ENCODE assay signal across 18 cellular contexts in the genomic region with DNA sequence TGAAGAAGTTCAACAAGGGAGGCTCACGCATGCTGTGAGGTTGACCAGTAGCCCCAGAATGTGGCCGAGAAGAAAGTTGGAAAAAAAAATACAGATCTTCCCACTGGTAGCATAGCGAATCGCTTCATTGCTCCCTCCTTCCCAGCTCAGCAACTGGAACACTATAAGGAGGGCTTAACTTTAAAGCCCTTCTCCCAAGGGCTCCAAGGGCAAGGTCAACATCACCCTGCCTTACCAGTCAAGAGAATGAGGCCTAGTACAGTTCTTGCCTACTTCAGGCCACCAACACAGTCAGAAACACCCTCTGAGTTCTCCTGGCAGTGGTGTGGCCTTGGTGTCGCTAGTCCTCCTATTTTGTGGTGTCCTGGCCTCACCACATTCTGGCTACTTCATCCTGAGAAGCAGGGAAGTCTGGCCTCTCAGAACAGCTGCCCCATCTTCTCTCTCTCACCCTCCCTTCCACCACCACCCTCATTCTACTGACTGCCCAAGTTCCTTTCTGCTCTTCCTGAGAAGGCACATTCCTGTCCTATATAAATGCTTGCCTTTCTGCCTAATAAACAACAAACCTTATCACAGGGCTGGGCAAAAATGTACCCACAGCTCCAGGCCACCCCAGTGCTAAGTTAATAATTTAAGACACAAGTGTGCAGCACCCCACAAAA. TPM values are rescaled to one million over a fixed set of nuclear protein-coding genes. Genes with fewer than 3 reads are reported as not detected.
DNase-seq lines count a peak whose midpoint lies in the region; ATAC-seq and TF ChIP-seq lines count a peak whose summit lies in the region.
"Had no signal": no experiment of that assay in that cellular context is flagged by ENCODE, and none has a peak within 500 bp of the region (broad histone marks: within the 10 kb centered on the region; RNA-seq: fewer than 3 reads in every experiment).

No MANE protein-coding gene starts in this region.

- CTCF ChIA-PET in activated CD8-positive, alpha-beta memory T cell treated with anti-CD3 and anti-CD28 coated beads, Interleukin-2, amount 10 ng/mL, durations not matched to agents 7 days and 5 days (lab: Charles Lee), result no interaction called here

- H3K27ac Mint-ChIP-seq in HFFc6, result peak overlapping the region; percentile 80; the same call in 1 of the 2 replicates
- H3K27ac Mint-ChIP-seq in stimulated activated memory B cell treated with anti-CD40 and anti-IgM and Interleukin-4, amounts not matched to agents 10 μg/mL and 1 μg/mL and 100 μg/mL, for 72 hours, result peak overlapping the region; percentile 76
- H3K27ac Mint-ChIP-seq in activated CD8-positive, alpha-beta memory T cell treated with anti-CD3 and anti-CD28 coated beads, Interleukin-2, amount 10 ng/mL, durations not matched to agents 7 days and 5 days, result no peak overlapping the region
- H3K27ac Mint-ChIP-seq in stimulated activated naive B cell treated with anti-CD40 and anti-IgM and Interleukin-4, amounts not matched to agents 10 μg/mL and 1 μg/mL and 100 μg/mL, for 72 hours, result no peak overlapping the region
- H3K27ac Mint-ChIP-seq: activated T-helper 2 cell treated with anti-CD3 and anti-CD28 coated beads, Interferon-gamma antibody, Interleukin-2, Interleukin-4, amounts not matched to agents 10 μg/mL and 5 μg/mL and 100 μg/mL, durations not matched to agents 14 hours and 24 hours and 36 hours had no signal

- WGBS in mesenchymal stem cell, result 94% methylated on average over 5 of the region's 5 CpGs

- no peak overlapping the region for H2AFZ ChIP-seq in mesenchymal stem cell (ENCODE audit: low read depth, low read length)
- H2AFZ ChIP-seq: GM23248 had no signal

- H3K4me3 Mint-ChIP-seq in HFFc6, result no peak overlapping the region
- no peak overlapping the region for H3K4me3 Mint-ChIP-seq in stimulated activated memory B cell treated with anti-CD40 and anti-IgM and Interleukin-4, amounts not matched to agents 10 μg/mL and 1 μg/mL and 100 μg/mL, for 72 hours
- H3K4me3 Mint-ChIP-seq in activated CD8-positive, alpha-beta memory T cell treated with anti-CD3 and anti-CD28 coated beads, Interleukin-2, amount 10 ng/mL, durations not matched to agents 7 days and 5 days, result no peak overlapping the region
- H3K4me3 Mint-ChIP-seq in stimulated activated naive B cell treated with anti-CD40 and anti-IgM and Interleukin-4, amounts not matched to agents 10 μg/mL and 1 μg/mL and 100 μg/mL, for 72 hours, result no peak overlapping the region

- H3K18ac ChIP-seq in mesenchymal stem cell (ENCODE audit: low read depth in 1 of 2, low read length in 2 of 2), result peak overlapping the region in 1 of 2 experiments; percentile 73

- H3K27ac ChIP-seq in ascending aorta, result peak overlapping the region; percentile 2 to 37
- peak overlapping the region; percentile 66 for H3K27ac ChIP-seq in mesenchymal stem cell (ENCODE audit: low read length, poor library complexity, severe bottlenecking)
- H3K27ac ChIP-seq: esophagus squamous epithelium, GM23248, suprapubic skin had no signal

- peak overlapping the region in 1 of 2 experiments; percentile 30 for H3K14ac ChIP-seq in mesenchymal stem cell (ENCODE audit: low read length in 2 of 2)

- no peak overlapping the region for H3K4me2 ChIP-seq in mesenchymal stem cell (ENCODE audit: low read length, poor library complexity, severe bottlenecking)

- no peaks in the 10 kb centered on the region for H3K9me3 Mint-ChIP-seq in HFFc6
- H3K9me3 Mint-ChIP-seq in stimulated activated memory B cell treated with anti-CD40 and anti-IgM and Interleukin-4, amounts not matched to agents 10 μg/mL and 1 μg/mL and 100 μg/mL, for 72 hours, result no peaks in the 10 kb centered on the region
- H3K9me3 Mint-ChIP-seq in activated CD8-positive, alpha-beta memory T cell treated with anti-CD3 and anti-CD28 coated beads, Interleukin-2, amount 10 ng/mL, durations not matched to agents 7 days and 5 days (ENCODE audit: low read depth), result no peaks in the 10 kb centered on the region
- H3K9me3 Mint-ChIP-seq in stimulated activated naive B cell treated with anti-CD40 and anti-IgM and Interleukin-4, amounts not matched to agents 10 μg/mL and 1 μg/mL and 100 μg/mL, for 72 hours, result no peaks in the 10 kb centered on the region
- H3K9me3 Mint-ChIP-seq: activated T-helper 2 cell treated with anti-CD3 and anti-CD28 coated beads, Interferon-gamma antibody, Interleukin-2, Interleukin-4, amounts not matched to agents 10 μg/mL and 5 μg/mL and 100 μg/mL, durations not matched to agents 14 hours and 24 hours and 36 hours had no signal

- intact Hi-C loops in ascending aorta (cut with DNase I), result no loop called here

- no peak overlapping the region for H2BK15ac ChIP-seq in mesenchymal stem cell (ENCODE audit: low read depth, poor library complexity, severe bottlenecking)

- no peak overlapping the region for H3K9ac ChIP-seq in mesenchymal stem cell (ENCODE audit: low read length)
- H3K9ac ChIP-seq: GM23248 had no signal

- H3K36me3 Mint-ChIP-seq in HFFc6 (ENCODE audit: low read depth), result no peaks in the 10 kb centered on the region
- no peaks in the 10 kb centered on the region for H3K36me3 Mint-ChIP-seq in stimulated activated memory B cell treated with anti-CD40 and anti-IgM and Interleukin-4, amounts not matched to agents 10 μg/mL and 1 μg/mL and 100 μg/mL, for 72 hours
- H3K36me3 Mint-ChIP-seq in activated CD8-positive, alpha-beta memory T cell treated with anti-CD3 and anti-CD28 coated beads, Interleukin-2, amount 10 ng/mL, durations not matched to agents 7 days and 5 days, result no peaks in the 10 kb centered on the region
- peaks cover 2 to 4% of the 10 kb centered on the region in 2 donors for H3K36me3 Mint-ChIP-seq in stimulated activated naive B cell treated with anti-CD40 and anti-IgM and Interleukin-4, amounts not matched to agents 10 μg/mL and 1 μg/mL and 100 μg/mL, for 72 hours

- H3K4me3 ChIP-seq in ascending aorta (no peak overlapping the region), mesenchymal stem cell (ENCODE audit: insufficient read depth in 1 of 2, low read depth in 1 of 2, low read length in 2 of 2) (no peak overlapping the region)
- H3K4me3 ChIP-seq: BLaER1 treated with 17β-estradiol and CSF1 and Interleukin-3, amounts not matched to agents 10 nM and 100 nM; esophagus squamous epithelium; GM23248; suprapubic skin had no signal

- H3K9me3 ChIP-seq in ascending aorta, result no peaks in the 10 kb centered on the region
- H3K9me3 ChIP-seq in mesenchymal stem cell (ENCODE audit: control insufficient read depth, low read length), result no peaks in the 10 kb centered on the region
- H3K9me3 ChIP-seq: esophagus squamous epithelium, suprapubic skin had no signal

- H3K23ac ChIP-seq in mesenchymal stem cell (ENCODE audit: low read length in 2 of 2), result no peak overlapping the region

- no peak for ATAC-seq in stimulated activated memory B cell treated with anti-CD40 and anti-IgM and Interleukin-4, amounts not matched to agents 10 μg/mL and 1 μg/mL and 100 μg/mL, for 72 hours
- ATAC-seq in stimulated activated naive CD8-positive, alpha-beta T cell treated with anti-CD3 and anti-CD28 coated beads, Interleukin-15, Interleukin-2, amounts not matched to agents 100 U/mL and 50 U/mL, for 24 hours, result no peak
- no peak for ATAC-seq in activated CD8-positive, alpha-beta memory T cell treated with anti-CD3 and anti-CD28 coated beads, Interleukin-2, amount 10 ng/mL, durations not matched to agents 7 days and 5 days
- no peak for ATAC-seq in HG03457 (IDR thresholded peaks at IDR 0.05; ENCODE audit: unreplicated experiment)
- no peak for ATAC-seq in stimulated activated naive B cell treated with anti-CD40 and anti-IgM and Interleukin-4, amounts not matched to agents 10 μg/mL and 1 μg/mL and 100 μg/mL, for 72 hours (replicated peaks)

- H2BK5ac ChIP-seq in mesenchymal stem cell (ENCODE audit: low read depth, low read length, poor library complexity, severe bottlenecking), result no peak overlapping the region

- H2AK5ac ChIP-seq in mesenchymal stem cell (ENCODE audit: low read length, severe bottlenecking), result peak overlapping the region; percentile 8

- TF ChIP-seq CTCF in HFFc6 (IDR thresholded peaks at IDR 0.05) (no peak), ascending aorta (IDR thresholded peaks at IDR 0.05) (no peak)

- no peak overlapping the region for H4K91ac ChIP-seq in mesenchymal stem cell (ENCODE audit: low read length)

- DNase-seq in HFFc6 (peak; percentile 11), ascending aorta (ENCODE audit: low spot score in 2 of 2) (no peak), mesenchymal stem cell (peak; percentile 14)
- DNase-seq in stimulated activated naive CD8-positive, alpha-beta T cell treated with anti-CD3 and anti-CD28 coated beads, Interleukin-15, Interleukin-2, amounts not matched to agents 100 U/mL and 50 U/mL, for 24 hours, result no peak
- DNase-seq in activated CD8-positive, alpha-beta memory T cell treated with anti-CD3 and anti-CD28 coated beads, Interleukin-2, amount 10 ng/mL, durations not matched to agents 7 days and 5 days, result no peak
- no peak for DNase-seq in stimulated activated naive B cell treated with anti-CD40 and anti-IgM and Interleukin-4, amounts not matched to agents 10 μg/mL and 1 μg/mL and 100 μg/mL, for 72 hours
- DNase-seq: activated CD4-positive, CD25-positive, alpha-beta regulatory T cell; amniotic stem cell; esophagus squamous epithelium; NCI-H2029 treated with DMSO at 0.1 percent for 48 hours; NCI-H524 treated with DMSO at 0.1 percent for 48 hours; OCI-M1 had no signal

- H3K79me1 ChIP-seq in mesenchymal stem cell (replicated peaks; ENCODE audit: low read length, poor library complexity, severe bottlenecking), result no peaks in the 10 kb centered on the region

- H3K36me3 ChIP-seq in ascending aorta (no peaks in the 10 kb centered on the region), mesenchymal stem cell (ENCODE audit: control insufficient read depth in 1 of 2, insufficient read depth in 2 of 2, low read depth in 1 of 2, low read length in 2 of 2) (peaks cover 0 to 2% of the 10 kb centered on the region in 2 experiments)
- H3K36me3 ChIP-seq: esophagus squamous epithelium, suprapubic skin had no signal

- H3K4me1 ChIP-seq in ascending aorta (no peaks in the 10 kb centered on the region), mesenchymal stem cell (ENCODE audit: control insufficient read depth, insufficient read depth, low read depth, low read length) (peaks cover 20% of the 10 kb centered on the region)
- H3K4me1 ChIP-seq: esophagus squamous epithelium, suprapubic skin had no signal

- peak overlapping the region in 1 of 2 experiments; percentile 46 for H2BK12ac ChIP-seq in mesenchymal stem cell (ENCODE audit: low read length in 2 of 2)

- no peaks in the 10 kb centered on the region for H3K27me3 ChIP-seq in ascending aorta
- H3K27me3 ChIP-seq in mesenchymal stem cell (ENCODE audit: control insufficient read depth in 1 of 2, insufficient read depth in 1 of 2, low read length in 2 of 2), result no peaks in the 10 kb centered on the region
- H3K27me3 ChIP-seq: BLaER1 treated with 17β-estradiol and CSF1 and Interleukin-3, amounts not matched to agents 10 nM and 100 nM; esophagus squamous epithelium; suprapubic skin had no signal

- no peaks in the 10 kb centered on the region for H3K27me3 Mint-ChIP-seq in HFFc6 (ENCODE audit: insufficient read depth)
- H3K27me3 Mint-ChIP-seq in stimulated activated memory B cell treated with anti-CD40 and anti-IgM and Interleukin-4, amounts not matched to agents 10 μg/mL and 1 μg/mL and 100 μg/mL, for 72 hours, result no peaks in the 10 kb centered on the region
- H3K27me3 Mint-ChIP-seq in activated CD8-positive, alpha-beta memory T cell treated with anti-CD3 and anti-CD28 coated beads, Interleukin-2, amount 10 ng/mL, durations not matched to agents 7 days and 5 days, result no peaks in the 10 kb centered on the region
- no peaks in the 10 kb centered on the region for H3K27me3 Mint-ChIP-seq in stimulated activated naive B cell treated with anti-CD40 and anti-IgM and Interleukin-4, amounts not matched to agents 10 μg/mL and 1 μg/mL and 100 μg/mL, for 72 hours

- H2BK120ac ChIP-seq in mesenchymal stem cell (ENCODE audit: low read depth, low read length), result no peak overlapping the region

- peak overlapping the region; percentile 10 for H4K8ac ChIP-seq in mesenchymal stem cell (ENCODE audit: low read length)

- peak overlapping the region in 1 of 2 experiments; percentile 1 for H3K4ac ChIP-seq in mesenchymal stem cell (ENCODE audit: low read depth in 1 of 2, low read length in 2 of 2)

- peaks cover 20% of the 10 kb centered on the region for H3K4me1 Mint-ChIP-seq in HFFc6 (ENCODE audit: low read depth)
- H3K4me1 Mint-ChIP-seq in stimulated activated memory B cell treated with anti-CD40 and anti-IgM and Interleukin-4, amounts not matched to agents 10 μg/mL and 1 μg/mL and 100 μg/mL, for 72 hours, result no peaks in the 10 kb centered on the region
- no peaks in the 10 kb centered on the region for H3K4me1 Mint-ChIP-seq in activated CD8-positive, alpha-beta memory T cell treated with anti-CD3 and anti-CD28 coated beads, Interleukin-2, amount 10 ng/mL, durations not matched to agents 7 days and 5 days
- peaks cover 0 to 2% of the 10 kb centered on the region in 2 donors for H3K4me1 Mint-ChIP-seq in stimulated activated naive B cell treated with anti-CD40 and anti-IgM and Interleukin-4, amounts not matched to agents 10 μg/mL and 1 μg/mL and 100 μg/mL, for 72 hours

RNA-seq across cellular contexts. Expression of a gene that starts 14.6 kb away (rescaled TPM):
- 100 to 1,000 TPM in 2 of 6 experiments, 10 to 100 TPM in 4; 87.1 to 108 (median 92.9) TPM for total RNA-seq in HFFc6 (2021; fragmentation: NEBNext Ultra II Directional; extraction: Animal tissue kit (Norgen Biotek cat#: 25700))
- 68.3 TPM for total RNA-seq in ascending aorta
- polyA plus RNA-seq in mesenchymal stem cell (2013, experiment 1 of 2), result 171 TPM
- polyA plus RNA-seq in mesenchymal stem cell (2013, experiment 2 of 2), result 167 TPM
- 100 to 1,000 TPM; 106 to 133 TPM for total RNA-seq in activated CD8-positive, alpha-beta memory T cell treated with anti-CD3 and anti-CD28 coated beads, Interleukin-2, amount 10 ng/mL, durations not matched to agents 7 days and 5 days

RNA-seq across cellular contexts. Expression of a gene that starts 34.2 kb away (rescaled TPM):
- total RNA-seq in HFFc6 (2021; fragmentation: NEBNext Ultra II Directional; extraction: Animal tissue kit (Norgen Biotek cat#: 25700)), result 1 to 10 TPM in 1 of 6 experiments, under 1 TPM in 5; 0.31 to 1.3 (median 0.56) TPM
- 7.6 TPM for total RNA-seq in ascending aorta
- polyA plus RNA-seq in mesenchymal stem cell (2013, experiment 1 of 2), result 6.4 TPM
- 6.5 TPM for polyA plus RNA-seq in mesenchymal stem cell (2013, experiment 2 of 2)
- under 1 TPM; 0.16 to 0.58 TPM for total RNA-seq in activated CD8-positive, alpha-beta memory T cell treated with anti-CD3 and anti-CD28 coated beads, Interleukin-2, amount 10 ng/mL, durations not matched to agents 7 days and 5 days
- total RNA-seq: activated T-helper 2 cell treated with anti-CD3 and anti-CD28 coated beads, Interferon-gamma antibody, Interleukin-2, Interleukin-4, amounts not matched to agents 10 μg/mL and 5 μg/mL and 100 μg/mL, durations not matched to agents 14 hours and 24 hours and 36 hours had no signal

RNA-seq across cellular contexts. Expression of a gene that starts 48.6 kb away (rescaled TPM):
- 100 to 1,000 TPM; 135 to 195 (median 167) TPM for total RNA-seq in HFFc6 (2021; fragmentation: NEBNext Ultra II Directional; extraction: Animal tissue kit (Norgen Biotek cat#: 25700))
- 6.6 TPM for total RNA-seq in ascending aorta
- 219 TPM for polyA plus RNA-seq in mesenchymal stem cell (2013, experiment 1 of 2)
- polyA plus RNA-seq in mesenchymal stem cell (2013, experiment 2 of 2), result 222 TPM
- 100 to 1,000 TPM; 107 to 147 TPM for total RNA-seq in activated CD8-positive, alpha-beta memory T cell treated with anti-CD3 and anti-CD28 coated beads, Interleukin-2, amount 10 ng/mL, durations not matched to agents 7 days and 5 days

RNA-seq across cellular contexts. Expression of a gene that starts 55.3 kb away (rescaled TPM):
- 100 to 1,000 TPM; 284 to 322 (median 298) TPM for total RNA-seq in HFFc6 (2021; fragmentation: NEBNext Ultra II Directional; extraction: Animal tissue kit (Norgen Biotek cat#: 25700))
- total RNA-seq in ascending aorta, result 178 TPM
- 1,343 TPM for polyA plus RNA-seq in mesenchymal stem cell (2013, experiment 1 of 2)
- 1,238 TPM for polyA plus RNA-seq in mesenchymal stem cell (2013, experiment 2 of 2)
- total RNA-seq in activated CD8-positive, alpha-beta memory T cell treated with anti-CD3 and anti-CD28 coated beads, Interleukin-2, amount 10 ng/mL, durations not matched to agents 7 days and 5 days, result 1 to 10 TPM; 1.3 to 2.5 TPM

Comparison
In these comparisons a context has a peak if more than half of its experiments do, and no peak if none do; other contexts are left out.
1. DNase-seq: peak in HFFc6 (single experiment) and mesenchymal stem cell (single experiment); none in ascending aorta (0 of 2), stimulated activated naive CD8-positive, alpha-beta T cell treated with anti-CD3 and anti-CD28 coated beads, Interleukin-15, Interleukin-2, amounts not matched to agents 100 U/mL and 50 U/mL, for 24 hours (single experiment), activated CD8-positive, alpha-beta memory T cell treated with anti-CD3 and anti-CD28 coated beads, Interleukin-2, amount 10 ng/mL, durations not matched to agents 7 days and 5 days (single experiment) and stimulated activated naive B cell treated with anti-CD40 and anti-IgM and Interleukin-4, amounts not matched to agents 10 μg/mL and 1 μg/mL and 100 μg/mL, for 72 hours (single experiment).
2. H3K27ac Mint-ChIP-seq: peak in HFFc6 (single experiment) and stimulated activated memory B cell treated with anti-CD40 and anti-IgM and Interleukin-4, amounts not matched to agents 10 μg/mL and 1 μg/mL and 100 μg/mL, for 72 hours (single experiment); none in activated CD8-positive, alpha-beta memory T cell treated with anti-CD3 and anti-CD28 coated beads, Interleukin-2, amount 10 ng/mL, durations not matched to agents 7 days and 5 days (single experiment) and stimulated activated naive B cell treated with anti-CD40 and anti-IgM and Interleukin-4, amounts not matched to agents 10 μg/mL and 1 μg/mL and 100 μg/mL, for 72 hours (single experiment).
3. RNA of a gene that starts 48.6 kb away (total RNA-seq): 135 to 195 TPM in HFFc6 and 107 to 147 TPM in activated CD8-positive, alpha-beta memory T cell treated with anti-CD3 and anti-CD28 coated beads, Interleukin-2, amount 10 ng/mL, durations not matched to agents 7 days and 5 days; 6.6 TPM in ascending aorta (single experiment); every median in the first group is over 10 times any median in the second.